In the genomic region with DNA sequence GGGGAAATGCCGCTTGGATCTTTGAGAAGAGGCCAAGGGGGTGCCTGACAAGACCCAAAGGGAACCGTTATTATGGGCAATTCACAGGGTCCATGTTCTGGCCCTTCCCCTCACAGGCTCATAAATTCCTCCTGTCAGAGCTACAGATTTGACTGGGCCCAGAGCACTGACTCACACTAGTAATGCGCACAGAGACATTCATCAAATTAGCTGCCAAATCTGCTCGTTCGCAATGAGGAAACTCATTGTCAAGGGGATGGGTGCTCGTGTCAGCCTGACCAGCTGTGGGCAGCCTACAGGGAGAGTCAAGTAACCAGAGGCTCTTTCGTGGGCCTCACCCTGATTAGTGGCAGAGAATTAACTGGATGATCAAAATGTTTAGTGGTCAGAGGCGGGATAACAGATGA, we compare ENCODE assay signal across 10 cellular contexts.
DNase-seq lines count a peak whose midpoint lies in the region; ATAC-seq and TF ChIP-seq lines count a peak whose summit lies in the region.
"Had no signal": no experiment of that assay in that cellular context is flagged by ENCODE, and none has a peak within 500 bp of the region (broad histone marks: within the 10 kb centered on the region; RNA-seq: fewer than 3 reads in every experiment).

No MANE protein-coding gene starts in this region.

- H3K9me3 ChIP-seq in psoas muscle (no peaks in the 10 kb centered on the region), endodermal cell (ENCODE audit: control insufficient read depth, low read length) (no peaks in the 10 kb centered on the region)

- H3K27ac ChIP-seq in psoas muscle (peak overlapping the region; percentile 89), endodermal cell (ENCODE audit: low read depth, low read length) (no peak overlapping the region)
- H3K27ac ChIP-seq: 22Rv1 had no signal

- H3K27me3 ChIP-seq in psoas muscle (ENCODE audit: insufficient read depth in 3 of 3, low read length in 2 of 3) (no peaks in the 10 kb centered on the region), endodermal cell (ENCODE audit: control insufficient read depth, insufficient read depth, low read length, poor library complexity, severe bottlenecking) (no peaks in the 10 kb centered on the region)

- peaks cover 45% of the 10 kb centered on the region for H3K4me1 ChIP-seq in psoas muscle
- no peaks in the 10 kb centered on the region for H3K4me1 ChIP-seq in endodermal cell (ENCODE audit: control insufficient read depth, insufficient read depth, low read length)

- no peak overlapping the region for H3K4me3 Mint-ChIP-seq in mesothelial cell of epicardium
- no peak overlapping the region for H3K4me3 Mint-ChIP-seq in activated naive CD8-positive, alpha-beta T cell treated with anti-CD3 and anti-CD28 coated beads for 36 hours
- H3K4me3 Mint-ChIP-seq in endodermal cell: no peak overlapping the region
- H3K4me3 Mint-ChIP-seq: T-helper 1 cell treated with Interleukin-12 subunit alpha and Interleukin-12 subunit beta and Interleukin-4 antibody, amounts not matched to agents 30 μg/mL and 1 μg/mL, for 36 hours had no signal

- H3K9me3 Mint-ChIP-seq in mesothelial cell of epicardium (no peaks in the 10 kb centered on the region), endodermal cell (no peaks in the 10 kb centered on the region)
- H3K9me3 Mint-ChIP-seq in activated naive CD8-positive, alpha-beta T cell treated with anti-CD3 and anti-CD28 coated beads for 36 hours: no peaks in the 10 kb centered on the region
- H3K9me3 Mint-ChIP-seq: T-helper 1 cell treated with Interleukin-12 subunit alpha and Interleukin-12 subunit beta and Interleukin-4 antibody, amounts not matched to agents 30 μg/mL and 1 μg/mL, for 36 hours had no signal

- H3K9ac ChIP-seq in endodermal cell (ENCODE audit: extremely low read depth, low read length, poor library complexity, severe bottlenecking): no peak overlapping the region

- intact Hi-C loops in psoas muscle (cut with DNase I): loop anchor here (2.0 to 10.0 kb wide), 3 partner anchors 72 to 994 kb away; a partner anchor contains a TSS

- peak; percentile 13 for ATAC-seq in HG03103 (IDR thresholded peaks at IDR 0.05; ENCODE audit: low read depth, unreplicated experiment)
- peak; percentile 82 to 91 (median 86) for ATAC-seq in psoas muscle

- peaks cover 30% of the 10 kb centered on the region for H3K4me1 Mint-ChIP-seq in mesothelial cell of epicardium
- no peaks in the 10 kb centered on the region for H3K4me1 Mint-ChIP-seq in activated naive CD8-positive, alpha-beta T cell treated with anti-CD3 and anti-CD28 coated beads for 36 hours
- peaks cover 7% of the 10 kb centered on the region for H3K4me1 Mint-ChIP-seq in endodermal cell

- DNase-seq in DMS 273 (lab: John Stamatoyannopoulos, UW; ENCODE audit: unreplicated experiment): peak; percentile 2
- no peak for DNase-seq in DMS 273 treated with DMSO at 0.1 percent for 48 hours (lab: John Stamatoyannopoulos, UW)
- peak; percentile 62 for DNase-seq in amniotic stem cell (lab: John Stamatoyannopoulos, UW)
- peak; percentile 28 to 72 for DNase-seq in psoas muscle
- no peak for DNase-seq in mesothelial cell of epicardium (ENCODE audit: low spot score in 2 of 2, unreplicated experiment in 2 of 2)
- no peak for DNase-seq in activated naive CD8-positive, alpha-beta T cell treated with anti-CD3 and anti-CD28 coated beads for 36 hours
- DNase-seq in endodermal cell: no peak

- H3K27me3 Mint-ChIP-seq in mesothelial cell of epicardium (ENCODE audit: low read depth) (peaks cover 25% of the 10 kb centered on the region), endodermal cell (ENCODE audit: insufficient read depth) (no peaks in the 10 kb centered on the region)
- no peaks in the 10 kb centered on the region for H3K27me3 Mint-ChIP-seq in activated naive CD8-positive, alpha-beta T cell treated with anti-CD3 and anti-CD28 coated beads for 36 hours

- H3K36me3 Mint-ChIP-seq in mesothelial cell of epicardium: no peaks in the 10 kb centered on the region
- H3K36me3 Mint-ChIP-seq in activated naive CD8-positive, alpha-beta T cell treated with anti-CD3 and anti-CD28 coated beads for 36 hours: no peaks in the 10 kb centered on the region
- no peaks in the 10 kb centered on the region for H3K36me3 Mint-ChIP-seq in endodermal cell (ENCODE audit: low read depth)

- H3K4me3 ChIP-seq in psoas muscle (peak overlapping the region; percentile 6), endodermal cell (ENCODE audit: low read length) (no peak overlapping the region)

- H3K27ac Mint-ChIP-seq in mesothelial cell of epicardium (no peak overlapping the region), endodermal cell (no peak overlapping the region)
- no peak overlapping the region for H3K27ac Mint-ChIP-seq in activated naive CD8-positive, alpha-beta T cell treated with anti-CD3 and anti-CD28 coated beads for 36 hours
- H3K27ac Mint-ChIP-seq: T-helper 1 cell treated with Interleukin-12 subunit alpha and Interleukin-12 subunit beta and Interleukin-4 antibody, amounts not matched to agents 30 μg/mL and 1 μg/mL, for 36 hours had no signal

- no peaks in the 10 kb centered on the region for H3K36me3 ChIP-seq in psoas muscle (ENCODE audit: insufficient read depth in 1 of 2, low read depth in 1 of 2)
- H3K36me3 ChIP-seq in endodermal cell (ENCODE audit: control insufficient read depth, insufficient read depth, low read length): no peaks in the 10 kb centered on the region

- WGBS in psoas muscle, 3 donors: 35 to 63% (median 41%) methylated on average over 8 of the region's 8 CpGs
- 89% methylated on average over 8 of the region's 8 CpGs for WGBS in endodermal cell (ENCODE audit: insufficient coverage in 1 of 2, insufficient read length in 1 of 2), 2 experiments

- TF ChIP-seq CTCF in psoas muscle (IDR thresholded peaks at IDR 0.05): peak; percentile 21
- TF ChIP-seq CTCF in mesothelial cell of epicardium (IDR thresholded peaks at IDR 0.05; ENCODE audit: unreplicated experiment): no peak
- TF ChIP-seq CTCF in endodermal cell (conservative IDR thresholded peaks at IDR 0.05): no peak

Comparison
In these comparisons a context has a peak if more than half of its experiments do, and no peak if none do; other contexts are left out.
1. DNase-seq: peak in DMS 273 (single experiment), amniotic stem cell (single experiment) and psoas muscle (2 of 2); none in DMS 273 treated with DMSO at 0.1 percent for 48 hours (single experiment), mesothelial cell of epicardium (0 of 2), activated naive CD8-positive, alpha-beta T cell treated with anti-CD3 and anti-CD28 coated beads for 36 hours (single experiment) and endodermal cell (single experiment).